34 cellular contexts compared by ENCODE assay signal in genomic region chr1:10967105-10967504, GRCh38.
"Had no signal": no experiment of that assay in that cellular context is flagged by ENCODE, and none has a peak within 500 bp of the region (broad histone marks: within the 10 kb centered on the region; RNA-seq: fewer than 3 reads in every experiment).

No MANE protein-coding gene starts in this region.

- H3K27ac ChIP-seq: esophagus muscularis mucosa, foreskin keratinocyte, parathyroid adenoma, psoas muscle, sigmoid colon, stomach, tibial nerve, VCaP had no signal

- FAIRE-seq: bronchial epithelial cell, TTC549 had no signal

- H3K4me3 ChIP-seq: heart left ventricle, psoas muscle, sigmoid colon, smooth muscle cell, tibial nerve had no signal

- ATAC-seq: foreskin keratinocyte; heart left ventricle; psoas muscle; stimulated activated memory B cell treated with anti-CD40 and anti-IgM and Interleukin-4, amounts not matched to agents 10 μg/mL and 1 μg/mL and 100 μg/mL, for 72 hours had no signal

- H3K27me3 ChIP-seq: stomach, tibial nerve had no signal

- H3K9ac ChIP-seq: parathyroid adenoma had no signal

- H3K4me2 ChIP-seq: smooth muscle cell had no signal

- H3K79me2 ChIP-seq: parathyroid adenoma had no signal

- H3K9me3 ChIP-seq: esophagus muscularis mucosa, heart left ventricle, psoas muscle, sigmoid colon, stomach, tibial nerve had no signal

- H3K9me3 Mint-ChIP-seq: activated CD4-positive, alpha-beta memory T cell treated with anti-CD3 and anti-CD28 coated beads for 36 hours; activated naive CD4-positive, alpha-beta T cell treated with anti-CD3 and anti-CD28 coated beads, Interleukin-2, amount 10 ng/mL, durations not matched to agents 7 days and 5 days; activated T-helper 1 cell treated with anti-CD3 and anti-CD28 coated beads, Interleukin-12 subunit alpha, Interleukin-12 subunit beta, Interleukin-2, Interleukin-4 antibody, amounts not matched to agents 30 ng/mL and 10 ng/mL and 1 ng/mL, durations not matched to agents 14 hours and 24 hours and 36 hours; central memory CD8-positive, alpha-beta T cell; immature natural killer cell; mesothelial cell of epicardium; naive B cell; neural crest cell; T-helper 2 cell treated with Interferon-gamma antibody and Interleukin-4, amounts not matched to agents 5 μg/mL and 100 μg/mL, for 36 hours had no signal

- H3K27ac Mint-ChIP-seq: activated CD4-positive, alpha-beta memory T cell treated with anti-CD3 and anti-CD28 coated beads for 36 hours; activated naive CD4-positive, alpha-beta T cell treated with anti-CD3 and anti-CD28 coated beads, Interleukin-2, amount 10 ng/mL, durations not matched to agents 7 days and 5 days; activated T-helper 1 cell treated with anti-CD3 and anti-CD28 coated beads, Interleukin-12 subunit alpha, Interleukin-12 subunit beta, Interleukin-2, Interleukin-4 antibody, amounts not matched to agents 30 ng/mL and 10 ng/mL and 1 ng/mL, durations not matched to agents 14 hours and 24 hours and 36 hours; mesothelial cell of epicardium; T-helper 2 cell treated with Interferon-gamma antibody and Interleukin-4, amounts not matched to agents 5 μg/mL and 100 μg/mL, for 36 hours had no signal

- H3K36me3 ChIP-seq: esophagus muscularis mucosa, heart left ventricle, sigmoid colon, stomach, tibial nerve had no signal

- H3K4me3 Mint-ChIP-seq: activated CD4-positive, alpha-beta memory T cell treated with anti-CD3 and anti-CD28 coated beads for 36 hours; activated naive CD4-positive, alpha-beta T cell treated with anti-CD3 and anti-CD28 coated beads, Interleukin-2, amount 10 ng/mL, durations not matched to agents 7 days and 5 days; activated T-helper 1 cell treated with anti-CD3 and anti-CD28 coated beads, Interleukin-12 subunit alpha, Interleukin-12 subunit beta, Interleukin-2, Interleukin-4 antibody, amounts not matched to agents 30 ng/mL and 10 ng/mL and 1 ng/mL, durations not matched to agents 14 hours and 24 hours and 36 hours; central memory CD8-positive, alpha-beta T cell; immature natural killer cell; mesothelial cell of epicardium; neural crest cell; stimulated activated memory B cell treated with anti-CD40 and anti-IgM and Interleukin-4, amounts not matched to agents 10 μg/mL and 1 μg/mL and 100 μg/mL, for 72 hours; T-helper 2 cell treated with Interferon-gamma antibody and Interleukin-4, amounts not matched to agents 5 μg/mL and 100 μg/mL, for 36 hours had no signal

- H3K36me3 Mint-ChIP-seq: activated CD4-positive, alpha-beta memory T cell treated with anti-CD3 and anti-CD28 coated beads for 36 hours; activated naive CD4-positive, alpha-beta T cell treated with anti-CD3 and anti-CD28 coated beads, Interleukin-2, amount 10 ng/mL, durations not matched to agents 7 days and 5 days; immature natural killer cell; mesothelial cell of epicardium; stimulated activated memory B cell treated with anti-CD40 and anti-IgM and Interleukin-4, amounts not matched to agents 10 μg/mL and 1 μg/mL and 100 μg/mL, for 72 hours had no signal

- H2AFZ ChIP-seq: parathyroid adenoma had no signal

- DNase-seq: activated CD4-positive, alpha-beta memory T cell treated with anti-CD3 and anti-CD28 coated beads for 36 hours; activated CD4-positive, alpha-beta T cell treated with anti-CD3 and anti-CD28 coated beads for 4 hours; activated CD8-positive, alpha-beta memory T cell treated with anti-CD3 and anti-CD28 coated beads, Interleukin-2, amount 50 U/mL, for 4 hours; activated effector memory CD4-positive, alpha-beta T cell treated with anti-CD3 and anti-CD28 coated beads, Interleukin-2, amount 50 U/mL, for 16 hours; activated naive CD4-positive, alpha-beta T cell treated with anti-CD3 and anti-CD28 coated beads, Interleukin-2, amount 10 ng/mL, durations not matched to agents 7 days and 5 days; activated T-cell treated with anti-CD3 and anti-CD28 coated beads, Interleukin-2, amount 50 U/mL, for 1 hour; anterior cingulate cortex; dermis blood vessel endothelial cell; effector CD4-positive, alpha-beta T cell; foreskin keratinocyte; heart left ventricle; hypothalamus; immature natural killer cell; naive B cell; occipital lobe; psoas muscle; sigmoid colon; stimulated activated CD4-positive, alpha-beta T cell treated with anti-CD3 and anti-CD28 coated beads, Interleukin-1b, Interleukin-23, amount 100 ng/mL, for 48 hours; stimulated activated CD4-positive, alpha-beta T cell treated with anti-CD3 and anti-CD28 coated beads, Interleukin-4, amount 100 ng/mL, for 4 hours; stimulated activated CD8-positive, alpha-beta memory T cell treated with anti-CD3 and anti-CD28 coated beads, Interleukin-4, amount 100 ng/mL, for 48 hours; stomach had no signal

- H3K4me1 ChIP-seq: foreskin keratinocyte, parathyroid adenoma had no signal
